ENCODE assay signal across 11 cellular contexts in genomic region chr12:122096014-122096413, GRCh38. TPM values are rescaled to one million over a fixed set of nuclear protein-coding genes. Genes with fewer than 3 reads are reported as not detected.
DNase-seq lines count a peak whose midpoint lies in the region; ATAC-seq and TF ChIP-seq lines count a peak whose summit lies in the region.
"Had no signal": no experiment of that assay in that cellular context is flagged by ENCODE, and none has a peak within 500 bp of the region (broad histone marks: within the 10 kb centered on the region; RNA-seq: fewer than 3 reads in every experiment).

No MANE protein-coding gene starts in this region.

- peak overlapping the region; percentile 64 for H3K27ac Mint-ChIP-seq in activated CD8-positive, alpha-beta T cell treated with anti-CD3 and anti-CD28 coated beads for 36 hours
- no peak overlapping the region for H3K27ac Mint-ChIP-seq in activated CD8-positive, alpha-beta T cell treated with anti-CD3 and anti-CD28 coated beads, Interleukin-2, amount 10 ng/mL, durations not matched to agents 7 days and 5 days
- peak overlapping the region; percentile 97 for H3K27ac Mint-ChIP-seq in MCF 10A (ENCODE audit: low read depth, unreplicated experiment)

- H3K9me3 ChIP-seq in mucosa of stomach (ENCODE audit: control insufficient read depth, low read length) (no peaks in the 10 kb centered on the region), thyroid gland (no peaks in the 10 kb centered on the region)

- H3K27ac ChIP-seq in thyroid gland = peak overlapping the region; percentile 85 to 94 (median 88)

- CTCF ChIA-PET in activated CD8-positive, alpha-beta T cell treated with anti-CD3 and anti-CD28 coated beads for 36 hours (lab: Charles Lee) = interaction anchor here (0.7 to 9.3 kb wide), 6 partner anchors 9 to 42 kb away, joined by 3 to 53 read pairs (median 4); no protein-coding TSS in a partner anchor
- CTCF ChIA-PET in activated CD8-positive, alpha-beta T cell treated with anti-CD3 and anti-CD28 coated beads, Interleukin-2, amount 10 ng/mL, durations not matched to agents 7 days and 5 days (lab: Charles Lee) = interaction anchor here (1.0 to 3.1 kb wide), 5 partner anchors 7 to 302 kb away, joined by 3 to 12 read pairs (median 5); partner anchors contain the start of gene RHOF
- CTCF ChIA-PET in MCF 10A (lab: Yijun Ruan, JAX) = interaction anchor here (0.6 to 6.4 kb wide), 10 partner anchors 8 to 202 kb away, joined by 3 to 40 read pairs (median 4); no protein-coding TSS in a partner anchor

- TF ChIP-seq POLR2A in thyroid gland (IDR thresholded peaks at IDR 0.05) = no peak

- POLR2A ChIA-PET in activated CD8-positive, alpha-beta T cell treated with anti-CD3 and anti-CD28 coated beads for 36 hours (lab: Charles Lee) = interaction anchor here (0.6 to 6.4 kb wide), 5 partner anchors 9 to 25 kb away, joined by 3 to 53 read pairs (median 3); no protein-coding TSS in a partner anchor
- POLR2A ChIA-PET in activated CD8-positive, alpha-beta T cell treated with anti-CD3 and anti-CD28 coated beads, Interleukin-2, amount 10 ng/mL, durations not matched to agents 7 days and 5 days (lab: Charles Lee) = interaction anchor here (2.6 kb wide), 1 partner anchor 10 kb away, joined by 6 read pairs; no protein-coding TSS in a partner anchor
- POLR2A ChIA-PET in MCF 10A (lab: Yijun Ruan, JAX) = interaction anchor here (0.6 to 8.4 kb wide), 18 partner anchors 8 to 1622 kb away, joined by 3 to 206 read pairs (median 4); partner anchors contain the start of genes BCL7A, MLXIP and PSMD9

- no peak overlapping the region for H3K4me3 Mint-ChIP-seq in activated CD8-positive, alpha-beta T cell treated with anti-CD3 and anti-CD28 coated beads for 36 hours
- H3K4me3 Mint-ChIP-seq in activated CD8-positive, alpha-beta T cell treated with anti-CD3 and anti-CD28 coated beads, Interleukin-2, amount 10 ng/mL, durations not matched to agents 7 days and 5 days = no peak overlapping the region
- H3K4me3 Mint-ChIP-seq in MCF 10A (ENCODE audit: unreplicated experiment) = peak overlapping the region; percentile 74
- H3K4me3 Mint-ChIP-seq: activated CD8-positive, alpha-beta memory T cell treated with anti-CD3 and anti-CD28 coated beads, Interleukin-2, amount 10 ng/mL, durations not matched to agents 7 days and 5 days had no signal

- DNase-seq in activated CD8-positive, alpha-beta T cell treated with anti-CD3 and anti-CD28 coated beads for 36 hours = no peak
- no peak for DNase-seq in activated CD8-positive, alpha-beta T cell treated with anti-CD3 and anti-CD28 coated beads, Interleukin-2, amount 10 ng/mL, durations not matched to agents 7 days and 5 days
- DNase-seq in MCF 10A (ENCODE audit: unreplicated experiment) (no peak), thyroid gland (no peak), nucleus accumbens (lab: John Stamatoyannopoulos, UW) (no peak), mucosa of gallbladder (ENCODE audit: low spot score) (no peak)
- DNase-seq: activated CD8-positive, alpha-beta memory T cell treated with anti-CD3 and anti-CD28 coated beads, Interleukin-2, amount 10 ng/mL, durations not matched to agents 7 days and 5 days; islet precursor cell; NCI-H1436 treated with DMSO at 0.1 percent for 48 hours had no signal

- H3K9ac ChIP-seq in mucosa of stomach (ENCODE audit: low read length) = peak overlapping the region; percentile 22

- no peaks in the 10 kb centered on the region for H3K27me3 ChIP-seq in mucosa of stomach (ENCODE audit: control insufficient read depth, insufficient read depth, low read length)
- no peaks in the 10 kb centered on the region for H3K27me3 ChIP-seq in thyroid gland

- TF ChIP-seq CTCF in activated CD8-positive, alpha-beta T cell treated with anti-CD3 and anti-CD28 coated beads for 36 hours (IDR thresholded peaks at IDR 0.05) = no peak
- TF ChIP-seq CTCF in MCF 10A (IDR thresholded peaks at IDR 0.05; ENCODE audit: unreplicated experiment) (no peak), thyroid gland (IDR thresholded peaks at IDR 0.05) (no peak)

- H3K9me3 Mint-ChIP-seq in activated CD8-positive, alpha-beta T cell treated with anti-CD3 and anti-CD28 coated beads for 36 hours = no peaks in the 10 kb centered on the region
- H3K9me3 Mint-ChIP-seq in activated CD8-positive, alpha-beta T cell treated with anti-CD3 and anti-CD28 coated beads, Interleukin-2, amount 10 ng/mL, durations not matched to agents 7 days and 5 days (ENCODE audit: insufficient read depth) = no peaks in the 10 kb centered on the region
- no peaks in the 10 kb centered on the region for H3K9me3 Mint-ChIP-seq in MCF 10A (ENCODE audit: unreplicated experiment)

- H3K4me1 Mint-ChIP-seq in activated CD8-positive, alpha-beta T cell treated with anti-CD3 and anti-CD28 coated beads for 36 hours (ENCODE audit: low read depth) = peaks cover 46% of the 10 kb centered on the region
- H3K4me1 Mint-ChIP-seq in activated CD8-positive, alpha-beta T cell treated with anti-CD3 and anti-CD28 coated beads, Interleukin-2, amount 10 ng/mL, durations not matched to agents 7 days and 5 days (ENCODE audit: low read depth) = peaks cover 55% of the 10 kb centered on the region
- H3K4me1 Mint-ChIP-seq in MCF 10A (ENCODE audit: insufficient read depth, unreplicated experiment) = peaks cover 39% of the 10 kb centered on the region

- BruUV-seq in MCF 10A (replicated peaks; lab: Mats Ljungman, UMichigan) = no TSS peak

- WGBS in thyroid gland, 2 donors = 94 to 96% methylated on average over 8 of the region's 9 CpGs

- H3K27me3 Mint-ChIP-seq in activated CD8-positive, alpha-beta T cell treated with anti-CD3 and anti-CD28 coated beads for 36 hours = no peaks in the 10 kb centered on the region
- H3K27me3 Mint-ChIP-seq in activated CD8-positive, alpha-beta T cell treated with anti-CD3 and anti-CD28 coated beads, Interleukin-2, amount 10 ng/mL, durations not matched to agents 7 days and 5 days (ENCODE audit: low read depth) = no peaks in the 10 kb centered on the region
- no peaks in the 10 kb centered on the region for H3K27me3 Mint-ChIP-seq in MCF 10A (ENCODE audit: insufficient read depth, unreplicated experiment)
- H3K27me3 Mint-ChIP-seq: activated CD8-positive, alpha-beta memory T cell treated with anti-CD3 and anti-CD28 coated beads, Interleukin-2, amount 10 ng/mL, durations not matched to agents 7 days and 5 days had no signal

- H3K36me3 ChIP-seq in mucosa of stomach (ENCODE audit: control insufficient read depth, insufficient read depth, low read length) (no peaks in the 10 kb centered on the region), thyroid gland (no peaks in the 10 kb centered on the region)

- intact Hi-C loops in activated CD8-positive, alpha-beta T cell treated with anti-CD3 and anti-CD28 coated beads for 36 hours (cut with micrococcal nuclease) = no loop called here
- intact Hi-C loops in MCF 10A (cut with micrococcal nuclease) = no loop called here
- intact Hi-C loops in thyroid gland (cut with DNase I) = no loop called here

- no peak for ATAC-seq in activated CD8-positive, alpha-beta T cell treated with anti-CD3 and anti-CD28 coated beads for 36 hours
- no peak for ATAC-seq in activated CD8-positive, alpha-beta T cell treated with anti-CD3 and anti-CD28 coated beads, Interleukin-2, amount 10 ng/mL, durations not matched to agents 7 days and 5 days
- ATAC-seq in GM18870 (IDR thresholded peaks at IDR 0.05; ENCODE audit: unreplicated experiment) = no peak

- H3K4me1 ChIP-seq in mucosa of stomach (ENCODE audit: control insufficient read depth, insufficient read depth, low read length) (peaks cover 94% of the 10 kb centered on the region), thyroid gland (peaks cover 80 to 95% of the 10 kb centered on the region in 2 donors)

- H3K36me3 Mint-ChIP-seq in activated CD8-positive, alpha-beta T cell treated with anti-CD3 and anti-CD28 coated beads for 36 hours (ENCODE audit: low read depth) = peaks cover 10% of the 10 kb centered on the region
- H3K36me3 Mint-ChIP-seq in activated CD8-positive, alpha-beta T cell treated with anti-CD3 and anti-CD28 coated beads, Interleukin-2, amount 10 ng/mL, durations not matched to agents 7 days and 5 days (ENCODE audit: low read depth) = peaks cover 16% of the 10 kb centered on the region
- no peaks in the 10 kb centered on the region for H3K36me3 Mint-ChIP-seq in MCF 10A (ENCODE audit: insufficient read depth, unreplicated experiment)

- H3K4me3 ChIP-seq in mucosa of stomach (ENCODE audit: low read length) (no peak overlapping the region), thyroid gland (replicated peaks in 1 of 3) (no peak overlapping the region)

RNA-seq across cellular contexts. Expression of gene MLXIP, which starts 17.5 kb away (rescaled TPM):
- 10 to 100 TPM; 26.0 to 28.7 TPM for total RNA-seq in activated CD8-positive, alpha-beta T cell treated with anti-CD3 and anti-CD28 coated beads for 36 hours
- 10 to 100 TPM; 38.8 to 42.7 TPM for total RNA-seq in activated CD8-positive, alpha-beta T cell treated with anti-CD3 and anti-CD28 coated beads, Interleukin-2, amount 10 ng/mL, durations not matched to agents 7 days and 5 days
- total RNA-seq in MCF 10A (2022) (34.2 and 35.6 TPM in 2 replicates), thyroid gland (10 to 100 TPM; 34.0 to 70.1 (median 46.2) TPM), mucosa of gallbladder (89.7 TPM)
